ENCODE assay signal across 8 cellular contexts in genomic region chr1:88327391-88328267, GRCh38.
DNase-seq lines count a peak whose midpoint lies in the region; ATAC-seq, FAIRE-seq and TF ChIP-seq lines count a peak whose summit lies in the region.

No MANE protein-coding gene starts in this region.

- peak; percentile 87 for FAIRE-seq in endometrium (lab: Jason Lieb, UNC)

- peak; percentile 93 for DNase-seq in DMS53 (lab: John Stamatoyannopoulos, UW)
- peak; percentile 18 for DNase-seq in LNCaP clone FGC (ENCODE audit: low read depth)
- DNase-seq in mucosa of gallbladder (ENCODE audit: low spot score): peak; percentile 41
- no peak for DNase-seq in activated CD4-positive, CD25-positive, alpha-beta regulatory T cell (lab: John Stamatoyannopoulos, UW)
- no peak for DNase-seq in activated CD8-positive, alpha-beta memory T cell treated with anti-CD3 and anti-CD28 coated beads, Interleukin-2, amount 50 U/mL, for 4 hours

- ATAC-seq in HG03439 (IDR thresholded peaks at IDR 0.05; ENCODE audit: unreplicated experiment) (no peak), HG02870 (IDR thresholded peaks at IDR 0.05; ENCODE audit: unreplicated experiment) (no peak)

- TF ChIP-seq CTCF in LNCaP clone FGC (IDR thresholded peaks at IDR 0.05; ENCODE audit: control insufficient read depth, extremely low read depth, insufficient read depth): no peak

- H3K4me3 ChIP-seq in LNCaP clone FGC (ENCODE audit: low read depth, low read length): no peak overlapping the region

Comparison
In these comparisons a context has a peak if more than half of its experiments do, and no peak if none do; other contexts are left out.
1. DNase-seq: peak in DMS53 (single experiment), LNCaP clone FGC (single experiment) and mucosa of gallbladder (single experiment); none in activated CD4-positive, CD25-positive, alpha-beta regulatory T cell (0 of 4) and activated CD8-positive, alpha-beta memory T cell treated with anti-CD3 and anti-CD28 coated beads, Interleukin-2, amount 50 U/mL, for 4 hours (single experiment).